ENCODE assay signal across 11 cellular contexts in genomic region chr7:2621061-2621828, GRCh38. TPM values are rescaled to one million over a fixed set of nuclear protein-coding genes. Genes with fewer than 3 reads are reported as not detected.
DNase-seq lines count a peak whose midpoint lies in the region; ATAC-seq and TF ChIP-seq lines count a peak whose summit lies in the region.
"Had no signal": no experiment of that assay in that cellular context is flagged by ENCODE, and none has a peak within 500 bp of the region (broad histone marks: within the 10 kb centered on the region; RNA-seq: fewer than 3 reads in every experiment).

No MANE protein-coding gene starts in this region.

- H3K27me3 Mint-ChIP-seq in stimulated activated naive CD8-positive, alpha-beta T cell treated with anti-CD3 and anti-CD28 coated beads, Interleukin-15, amount 100 ng/mL, for 72 hours, result peaks cover 5% of the 10 kb centered on the region

- H3K4me3 ChIP-seq in choroid plexus epithelial cell (ENCODE audit: low read depth, low read length), result no peak overlapping the region
- H3K4me3 ChIP-seq: PC-9 had no signal

- H3K4me3 Mint-ChIP-seq in stimulated activated naive CD8-positive, alpha-beta T cell treated with anti-CD3 and anti-CD28 coated beads, Interleukin-15, amount 100 ng/mL, for 72 hours, result no peak overlapping the region
- H3K4me3 Mint-ChIP-seq: activated CD4-positive, alpha-beta T cell treated with anti-CD3 and anti-CD28 coated beads, Interleukin-2, amount 10 ng/mL, durations not matched to agents 7 days and 5 days had no signal

- H3K4me1 Mint-ChIP-seq in stimulated activated naive CD8-positive, alpha-beta T cell treated with anti-CD3 and anti-CD28 coated beads, Interleukin-15, amount 100 ng/mL, for 72 hours, result no peaks in the 10 kb centered on the region
- H3K4me1 Mint-ChIP-seq: activated CD4-positive, alpha-beta T cell treated with anti-CD3 and anti-CD28 coated beads, Interleukin-2, amount 10 ng/mL, durations not matched to agents 7 days and 5 days had no signal

- H3K27ac Mint-ChIP-seq in stimulated activated naive CD8-positive, alpha-beta T cell treated with anti-CD3 and anti-CD28 coated beads, Interleukin-15, amount 100 ng/mL, for 72 hours, result no peak overlapping the region
- H3K27ac Mint-ChIP-seq: activated CD4-positive, alpha-beta T cell treated with anti-CD3 and anti-CD28 coated beads, Interleukin-2, amount 10 ng/mL, durations not matched to agents 7 days and 5 days had no signal

- H3K9me3 Mint-ChIP-seq in stimulated activated naive CD8-positive, alpha-beta T cell treated with anti-CD3 and anti-CD28 coated beads, Interleukin-15, amount 100 ng/mL, for 72 hours, result no peaks in the 10 kb centered on the region
- H3K9me3 Mint-ChIP-seq: activated CD4-positive, alpha-beta T cell treated with anti-CD3 and anti-CD28 coated beads, Interleukin-2, amount 10 ng/mL, durations not matched to agents 7 days and 5 days had no signal

- ATAC-seq in left lobe of liver, result peak; percentile 84
- no peak for ATAC-seq in HG02973 (IDR thresholded peaks at IDR 0.05; ENCODE audit: unreplicated experiment)
- no peak for ATAC-seq in GM21360 (IDR thresholded peaks at IDR 0.05; ENCODE audit: unreplicated experiment)
- ATAC-seq in stimulated activated naive CD8-positive, alpha-beta T cell treated with anti-CD3 and anti-CD28 coated beads, Interleukin-15, amount 100 ng/mL, for 72 hours, result no peak

- TF ChIP-seq CTCF in choroid plexus epithelial cell (conservative IDR thresholded peaks at IDR 0.05; ENCODE audit: low read depth, low read length), result no peak

- DNase-seq in HuH-7 (ENCODE audit: low spot score) (peak; percentile 73), choroid plexus epithelial cell (ENCODE audit: low read depth) (peak; percentile 84), left lobe of liver (ENCODE audit: low spot score) (peak; percentile 82), stromal cell of bone marrow (ENCODE audit: low read depth) (peak; percentile 10), NOMO-1 treated with DMSO at 0.1 percent for 48 hours (lab: John Stamatoyannopoulos, UW; ENCODE audit: unreplicated experiment) (no peak)
- DNase-seq in stimulated activated naive CD8-positive, alpha-beta T cell treated with anti-CD3 and anti-CD28 coated beads, Interleukin-15, amount 100 ng/mL, for 72 hours, result no peak
- DNase-seq: activated CD4-positive, alpha-beta T cell treated with anti-CD3 and anti-CD28 coated beads, Interleukin-2, amount 10 ng/mL, durations not matched to agents 7 days and 5 days; MM.1S; PC-9 had no signal

RNA-seq across cellular contexts. Expression of gene TTYH3, which starts 10.5 kb away (rescaled TPM):
- 15.5 TPM for total RNA-seq in left lobe of liver

Comparison
In these comparisons a context has a peak if more than half of its experiments do, and no peak if none do; other contexts are left out.
1. DNase-seq: peak in HuH-7 (single experiment), choroid plexus epithelial cell (single experiment), left lobe of liver (single experiment) and stromal cell of bone marrow (single experiment); none in NOMO-1 treated with DMSO at 0.1 percent for 48 hours (single experiment) and stimulated activated naive CD8-positive, alpha-beta T cell treated with anti-CD3 and anti-CD28 coated beads, Interleukin-15, amount 100 ng/mL, for 72 hours (0 of 2).